Comparison of ENCODE assay signal across 26 cellular contexts in genomic region chr4:5755679-5756078, GRCh38. TPM values are rescaled to one million over a fixed set of nuclear protein-coding genes. Genes with fewer than 3 reads are reported as not detected.
"Had no signal": no experiment of that assay in that cellular context is flagged by ENCODE, and none has a peak within 500 bp of the region (broad histone marks: within the 10 kb centered on the region; RNA-seq: fewer than 3 reads in every experiment).

No MANE protein-coding gene starts in this region.

- H3K27me3 Mint-ChIP-seq: activated T-cell treated with anti-CD3 and anti-CD28 coated beads, Interleukin-2, amount 50 U/mL, for 24 hours had no signal

- H3K4me3 ChIP-seq: gastroesophageal sphincter, pancreas, psoas muscle, spleen, tibial nerve, uterus had no signal

- H3K36me3 Mint-ChIP-seq: naive thymus-derived CD4-positive, alpha-beta T cell had no signal

- H3K4me3 Mint-ChIP-seq: activated T-cell treated with anti-CD3 and anti-CD28 coated beads, Interleukin-2, amount 50 U/mL, for 24 hours; naive thymus-derived CD4-positive, alpha-beta T cell; neural crest cell; T-helper 1 cell treated with Interleukin-12 subunit alpha and Interleukin-12 subunit beta and Interleukin-4 antibody, amounts not matched to agents 30 μg/mL and 1 μg/mL, for 36 hours had no signal

- H3K27me3 ChIP-seq: gastroesophageal sphincter, pancreas, tibial nerve, uterus had no signal

- H3K9me3 Mint-ChIP-seq: activated T-cell treated with anti-CD3 and anti-CD28 coated beads, Interleukin-2, amount 50 U/mL, for 24 hours; neural crest cell; T-helper 1 cell treated with Interleukin-12 subunit alpha and Interleukin-12 subunit beta and Interleukin-4 antibody, amounts not matched to agents 30 μg/mL and 1 μg/mL, for 36 hours had no signal

- H3K27ac ChIP-seq: gastroesophageal sphincter, pancreas, psoas muscle, spleen, tibial nerve, uterus, VCaP had no signal

- ATAC-seq: gastroesophageal sphincter; left colon; naive thymus-derived CD4-positive, alpha-beta T cell; pancreas; psoas muscle had no signal

- DNase-seq: activated CD4-positive, alpha-beta T cell treated with anti-CD3 and anti-CD28 coated beads for 48 hours; activated CD4-positive, alpha-beta T cell treated with anti-CD3 and anti-CD28 coated beads, Interleukin-2, amount 50 U/mL, for 48 hours; activated CD8-positive, alpha-beta memory T cell treated with anti-CD3 and anti-CD28 coated beads, Interleukin-2, amount 50 U/mL, for 48 hours; activated gamma-delta T cell treated with Interleukin-2 at 50 U/mL for 16 hours; activated naive CD4-positive, alpha-beta T cell treated with anti-CD3 and anti-CD28 coated beads, Interleukin-2, amount 50 U/mL, for 16 hours; activated T-cell treated with anti-CD3 and anti-CD28 coated beads, Interleukin-2, amount 50 U/mL, for 24 hours; amniotic stem cell; cerebellar nuclear complex; hippocampal formation; kidney; left colon; midbrain; naive thymus-derived CD4-positive, alpha-beta T cell; nucleus accumbens; pancreas; psoas muscle; spleen; stimulated activated naive CD4-positive, alpha-beta T cell treated with Interleukin-2 at 50 U/mL for 16 hours; SW 1271; T-helper 9 cell; uterus had no signal

- H3K27ac Mint-ChIP-seq: activated T-cell treated with anti-CD3 and anti-CD28 coated beads, Interleukin-2, amount 50 U/mL, for 24 hours; naive thymus-derived CD4-positive, alpha-beta T cell; T-helper 1 cell treated with Interleukin-12 subunit alpha and Interleukin-12 subunit beta and Interleukin-4 antibody, amounts not matched to agents 30 μg/mL and 1 μg/mL, for 36 hours had no signal

- H3K4me1 Mint-ChIP-seq: neural crest cell had no signal

- H3K9me3 ChIP-seq: pancreas, psoas muscle, tibial nerve, uterus had no signal

- H3K36me3 ChIP-seq: uterus had no signal

- H3K4me1 ChIP-seq: gastroesophageal sphincter, pancreas, psoas muscle, spleen, tibial nerve, uterus had no signal

RNA-seq across cellular contexts. Expression of gene EVC, which starts 44.7 kb away (rescaled TPM):
- polyA plus RNA-seq: naive thymus-derived CD4-positive, alpha-beta T cell had no signal
